In the genomic region with DNA sequence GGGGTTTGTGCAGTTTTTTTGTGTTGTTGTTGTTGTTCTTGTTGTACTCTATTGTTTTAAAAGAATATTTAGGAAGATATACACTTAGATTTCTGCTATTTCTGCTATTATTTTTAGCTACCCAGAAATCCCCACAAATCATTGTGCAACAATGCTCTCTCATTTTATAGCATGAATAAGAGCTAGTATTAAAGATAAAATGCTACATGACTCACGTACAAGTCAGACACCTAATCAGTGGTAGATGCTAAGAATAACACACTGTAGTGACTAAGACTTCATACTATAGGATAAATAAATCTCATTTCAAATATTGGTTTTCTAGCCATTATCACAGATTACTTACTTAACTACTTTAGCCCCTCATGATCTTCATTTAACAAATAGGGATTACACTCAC, we compare ENCODE assay signal across 13 cellular contexts.
DNase-seq lines count a peak whose midpoint lies in the region; ATAC-seq, FAIRE-seq and TF ChIP-seq lines count a peak whose summit lies in the region.
"Had no signal": no experiment of that assay in that cellular context is flagged by ENCODE, and none has a peak within 500 bp of the region (broad histone marks: within the 10 kb centered on the region; RNA-seq: fewer than 3 reads in every experiment).

No MANE protein-coding gene starts in this region.

- ATAC-seq in GM21717 (IDR thresholded peaks at IDR 0.05; ENCODE audit: unreplicated experiment), result no peak
- ATAC-seq: HepG2 had no signal

- no TSS peak for BruUV-seq in mammary epithelial cell (replicated peaks; lab: Mats Ljungman, UMichigan)

- H3K27me3 ChIP-seq in mammary epithelial cell (ENCODE audit: insufficient read depth, low read length), result no peaks in the 10 kb centered on the region

- no peaks in the 10 kb centered on the region for H3K9me3 ChIP-seq in mammary epithelial cell (replicated peaks; ENCODE audit: insufficient read depth, low read length)

- no peak for TF ChIP-seq CTCF in mammary epithelial cell (conservative IDR thresholded peaks at IDR 0.05 in 1 of 2, IDR thresholded peaks at IDR 0.05 in 1 of 2; ENCODE audit: extremely low read depth in 1 of 2, insufficient read depth in 1 of 2, low read depth in 1 of 2, low read length in 2 of 2)

- H3K4me3 ChIP-seq in mammary epithelial cell (replicated peaks in 1 of 3; ENCODE audit: insufficient read depth in 1 of 3, low read depth in 2 of 3, low read length in 3 of 3), result no peak overlapping the region

- WGBS in mammary epithelial cell (ENCODE audit: low coverage, missing lambda C conversion rate), result 5% methylated on average over 1 of the region's 1 CpG

- no peaks in the 10 kb centered on the region for H3K79me2 ChIP-seq in mammary epithelial cell (ENCODE audit: insufficient read depth, low read length)

- H3K4me2 ChIP-seq in mammary epithelial cell (ENCODE audit: insufficient read depth, low read depth, low read length), result peak overlapping the region; percentile 5

- CTCF ChIA-PET in mammary epithelial cell (lab: Charles Lee; ENCODE audit: low non-redundant PET), result no interaction called here

- no peak overlapping the region for H3K9ac ChIP-seq in mammary epithelial cell (ENCODE audit: insufficient read depth, low read length)

- FAIRE-seq in urothelium cell line (lab: Jason Lieb, UNC), result no peak
- FAIRE-seq: HepG2 had no signal

- intact Hi-C loops in mammary epithelial cell (cut with micrococcal nuclease), result no loop called here

- H3K27ac ChIP-seq in mammary epithelial cell (ENCODE audit: insufficient read depth, low read depth, low read length), result no peak overlapping the region
- no peak overlapping the region for H3K27ac ChIP-seq in substantia nigra (ENCODE audit: low read depth, low read length, poor library complexity, severe bottlenecking)

- in situ Hi-C loops in mammary epithelial cell (cut with MboI; ENCODE audit: low sequenced_read_pairs in 2 of 2), result no loop called here

- H3K4me1 ChIP-seq in mammary epithelial cell (ENCODE audit: insufficient read depth, low read length), result peaks cover 10% of the 10 kb centered on the region

- H4K20me1 ChIP-seq in mammary epithelial cell (ENCODE audit: insufficient read depth, low read length), result no peaks in the 10 kb centered on the region

- no peaks in the 10 kb centered on the region for H3K36me3 ChIP-seq in mammary epithelial cell (ENCODE audit: insufficient read depth, low read length)

- DNase-seq in AG08396 (ENCODE audit: low spot score), result peak; percentile 8
- DNase-seq in HS-5 (ENCODE audit: low read depth), result peak; percentile 58
- DNase-seq in mammary epithelial cell, result peak; percentile 77
- peak; percentile 71 for DNase-seq in iris pigment epithelial cell (ENCODE audit: low read depth)
- no peak for DNase-seq in substantia nigra (lab: John Stamatoyannopoulos, UW)
- DNase-seq in SHP77 treated with DMSO at 0.1 percent for 48 hours (lab: John Stamatoyannopoulos, UW), result no peak
- DNase-seq in urothelium cell line (ENCODE audit: low spot score), result no peak
- DNase-seq: activated CD4-positive, CD25-positive, alpha-beta regulatory T cell; activated naive CD4-positive, alpha-beta T cell treated with anti-CD3 and anti-CD28 coated beads, Interleukin-2, amount 50 U/mL, for 16 hours; cerebellar nuclear complex; NCI-H1417 had no signal

- no peak overlapping the region for H2AFZ ChIP-seq in mammary epithelial cell (ENCODE audit: low read depth, low read length)

- dilution Hi-C loops in mammary epithelial cell (cut with HindIII; ENCODE audit: low sequenced_read_pairs), result no loop called here

Comparison
In these comparisons a context has a peak if more than half of its experiments do, and no peak if none do; other contexts are left out.
1. DNase-seq: peak in AG08396 (single experiment), HS-5 (single experiment), mammary epithelial cell (single experiment) and iris pigment epithelial cell (single experiment); none in substantia nigra (0 of 49), SHP77 treated with DMSO at 0.1 percent for 48 hours (single experiment) and urothelium cell line (single experiment).